In genomic region chr3:157311633-157312365, GRCh38 we compare ENCODE assay signal across 10 cellular contexts.
DNase-seq lines count a peak whose midpoint lies in the region; FAIRE-seq and TF ChIP-seq lines count a peak whose summit lies in the region.
"Had no signal": no experiment of that assay in that cellular context is flagged by ENCODE, and none has a peak within 500 bp of the region (broad histone marks: within the 10 kb centered on the region; RNA-seq: fewer than 3 reads in every experiment).

No MANE protein-coding gene starts in this region.

- peaks cover 22% of the 10 kb centered on the region for H3K4me1 ChIP-seq in skeletal muscle satellite cell (ENCODE audit: control insufficient read depth, insufficient read depth, low read length)

- no peak for TF ChIP-seq POLR2A in H54 (IDR thresholded peaks at IDR 0.05; ENCODE audit: low read depth, low read length)

- H3K9ac ChIP-seq in SK-N-MC (ENCODE audit: insufficient read length) (peak overlapping the region; percentile 79), skeletal muscle satellite cell (ENCODE audit: low read depth, low read length) (peak overlapping the region; percentile 60)

- H3K4me3 ChIP-seq in SK-N-MC (peak overlapping the region; percentile 65), fibroblast of mammary gland (ENCODE audit: control insufficient read depth, low read depth, low read length) (no peak overlapping the region), skeletal muscle satellite cell (ENCODE audit: low read length) (peak overlapping the region; percentile 4)

- no peaks in the 10 kb centered on the region for H3K27me3 ChIP-seq in skeletal muscle satellite cell (ENCODE audit: control insufficient read depth, insufficient read depth, low read length)

- no peaks in the 10 kb centered on the region for H3K36me3 ChIP-seq in SK-N-MC (ENCODE audit: insufficient read depth, low read length)
- H3K36me3 ChIP-seq in skeletal muscle satellite cell (ENCODE audit: insufficient read depth, low read length): peaks cover 3% of the 10 kb centered on the region

- no peak for DNase-seq in H54 (ENCODE audit: insufficient read length, low spot score)
- DNase-seq in SK-N-MC (ENCODE audit: low read depth, low spot score): peak; percentile 99
- peak; percentile 95 for DNase-seq in fibroblast of mammary gland (ENCODE audit: low read depth)
- no peak for DNase-seq in D341Med (ENCODE audit: low spot score)
- no peak for DNase-seq in stimulated activated naive CD4-positive, alpha-beta T cell treated with Interleukin-2 at 50 U/mL for 16 hours (lab: John Stamatoyannopoulos, UW)
- DNase-seq in activated CD8-positive, alpha-beta memory T cell treated with anti-CD3 and anti-CD28 coated beads, Interleukin-2, amount 50 U/mL, for 4 hours: no peak
- DNase-seq: immature natural killer cell, NCI-H1694, T-helper 9 cell had no signal

- TF ChIP-seq CTCF in fibroblast of mammary gland (conservative IDR thresholded peaks at IDR 0.05; ENCODE audit: control insufficient read depth, insufficient read depth, low read depth, low read length): no peak

- FAIRE-seq in H54 (lab: Jason Lieb, UNC): peak; percentile 60

- no peaks in the 10 kb centered on the region for H3K9me3 ChIP-seq in SK-N-MC (ENCODE audit: low read depth, low read length)
- no peaks in the 10 kb centered on the region for H3K9me3 ChIP-seq in skeletal muscle satellite cell (replicated peaks; ENCODE audit: low read length)

- H3K4me2 ChIP-seq in skeletal muscle satellite cell (ENCODE audit: low read length): peak overlapping the region; percentile 23

- peak overlapping the region; percentile 99 for H3K27ac ChIP-seq in SK-N-MC

Comparison
In these comparisons a context has a peak if more than half of its experiments do, and no peak if none do; other contexts are left out.
1. DNase-seq: peak in SK-N-MC (single experiment) and fibroblast of mammary gland (single experiment); none in H54 (single experiment), D341Med (single experiment), stimulated activated naive CD4-positive, alpha-beta T cell treated with Interleukin-2 at 50 U/mL for 16 hours (single experiment) and activated CD8-positive, alpha-beta memory T cell treated with anti-CD3 and anti-CD28 coated beads, Interleukin-2, amount 50 U/mL, for 4 hours (single experiment).